12 cellular contexts compared by ENCODE assay signal in genomic region chr11:11261629-11262028, GRCh38.
DNase-seq lines count a peak whose midpoint lies in the region; ATAC-seq and TF ChIP-seq lines count a peak whose summit lies in the region.
"Had no signal": no experiment of that assay in that cellular context is flagged by ENCODE, and none has a peak within 500 bp of the region (broad histone marks: within the 10 kb centered on the region; RNA-seq: fewer than 3 reads in every experiment).

No MANE protein-coding gene starts in this region.

- no TSS peak for BruUV-seq in OCI-LY7 (replicated peaks; lab: Mats Ljungman, UMichigan)

- peaks cover 25% of the 10 kb centered on the region for H3K27me3 Mint-ChIP-seq in activated naive CD8-positive, alpha-beta T cell treated with anti-CD3 and anti-CD28 coated beads for 36 hours

- no peaks in the 10 kb centered on the region for H3K9me2 ChIP-seq in OCI-LY7 (ENCODE audit: insufficient read depth, low read length)

- no peaks in the 10 kb centered on the region for H3K36me3 Mint-ChIP-seq in activated naive CD8-positive, alpha-beta T cell treated with anti-CD3 and anti-CD28 coated beads for 36 hours

- no peaks in the 10 kb centered on the region for H3K9me3 ChIP-seq in OCI-LY7 (ENCODE audit: low read length)
- H3K9me3 ChIP-seq: Caco-2 had no signal

- no peak overlapping the region for H3K27ac Mint-ChIP-seq in activated naive CD8-positive, alpha-beta T cell treated with anti-CD3 and anti-CD28 coated beads for 36 hours

- no peaks in the 10 kb centered on the region for H3K27me3 ChIP-seq in GM06990 (replicated peaks; ENCODE audit: control insufficient read depth, insufficient read depth, low read length)
- H3K27me3 ChIP-seq: dorsolateral prefrontal cortex had no signal

- no peaks in the 10 kb centered on the region for H3K9me3 Mint-ChIP-seq in activated naive CD8-positive, alpha-beta T cell treated with anti-CD3 and anti-CD28 coated beads for 36 hours

- DNase-seq in GM06990 (ENCODE audit: extremely low read depth, insufficient read length) (peak; percentile 17), OCI-LY7 (ENCODE audit: low spot score) (peak; percentile 95), epidermal melanocyte (ENCODE audit: insufficient read length, low spot score) (no peak), UCSD-AML1 (lab: John Stamatoyannopoulos, UW; ENCODE audit: unreplicated experiment) (no peak), middle frontal gyrus (ENCODE audit: extremely low spot score, low spot score) (no peak)
- no peak for DNase-seq in activated naive CD8-positive, alpha-beta T cell treated with anti-CD3 and anti-CD28 coated beads for 36 hours
- DNase-seq: Caco-2; dorsolateral prefrontal cortex; NCI-H2171; stimulated activated naive CD4-positive, alpha-beta T cell had no signal

- H3K4me2 ChIP-seq in OCI-LY7 (ENCODE audit: low read length): peak overlapping the region; percentile 69

- H4K20me1 ChIP-seq in OCI-LY7 (ENCODE audit: insufficient read depth, low read length): no peaks in the 10 kb centered on the region

- peaks cover 71% of the 10 kb centered on the region for H3K4me1 ChIP-seq in OCI-LY7 (ENCODE audit: insufficient read depth, low read length, poor library complexity, severe bottlenecking)
- H3K4me1 ChIP-seq: Caco-2 had no signal

- peaks cover 2% of the 10 kb centered on the region for H3K4me1 Mint-ChIP-seq in activated naive CD8-positive, alpha-beta T cell treated with anti-CD3 and anti-CD28 coated beads for 36 hours

- H3K4me3 ChIP-seq in GM06990 (replicated peaks; ENCODE audit: low read depth, low read length): no peak overlapping the region
- peak overlapping the region; percentile 71 for H3K4me3 ChIP-seq in OCI-LY7 (ENCODE audit: low read depth, low read length, poor library complexity, severe bottlenecking)
- H3K4me3 ChIP-seq: dorsolateral prefrontal cortex had no signal

- no peak overlapping the region for H3K4me3 Mint-ChIP-seq in activated naive CD8-positive, alpha-beta T cell treated with anti-CD3 and anti-CD28 coated beads for 36 hours

- peak overlapping the region; percentile 17; the same call in 1 of the 2 replicates for H2AFZ ChIP-seq in OCI-LY7 (ENCODE audit: low read length)

- H3K36me3 ChIP-seq in GM06990 (ENCODE audit: control insufficient read depth, insufficient read depth, low read length) (no peaks in the 10 kb centered on the region), OCI-LY7 (ENCODE audit: insufficient read depth, low read length) (no peaks in the 10 kb centered on the region)

- H3K79me2 ChIP-seq in OCI-LY7 (ENCODE audit: insufficient read depth, low read depth, low read length): peaks cover 13% of the 10 kb centered on the region; the same call in 1 of the 2 replicates

- TF ChIP-seq CTCF in GM06990 (IDR thresholded peaks at IDR 0.05; ENCODE audit: insufficient read depth, low read length, poor library complexity, severe bottlenecking): no peak
- no peak for TF ChIP-seq CTCF in OCI-LY7 (conservative IDR thresholded peaks at IDR 0.05; ENCODE audit: low read length)

- CTCF ChIA-PET in OCI-LY7 (lab: Charles Lee; ENCODE audit: unreplicated experiment): no interaction called here

- ATAC-seq in GM19463 (IDR thresholded peaks at IDR 0.05; ENCODE audit: unreplicated experiment) (peak; percentile 47), HG02981 (IDR thresholded peaks at IDR 0.05; ENCODE audit: unreplicated experiment) (peak; percentile 53)

- intact Hi-C loops in OCI-LY7 (cut with micrococcal nuclease; ENCODE audit: unreplicated experiment): no loop called here

- POLR2A ChIA-PET in OCI-LY7 (lab: Charles Lee): interaction anchor here (1.0 to 1.6 kb wide), 3 partner anchors 9 to 28 kb away, joined by 3 to 5 read pairs (median 5); no protein-coding TSS in a partner anchor

- peak overlapping the region; percentile 82 for H3K27ac ChIP-seq in OCI-LY7 (ENCODE audit: low read depth, low read length, poor library complexity, severe bottlenecking)
- H3K27ac ChIP-seq: dorsolateral prefrontal cortex had no signal

Comparison
In these comparisons a context has a peak if more than half of its experiments do, and no peak if none do; other contexts are left out.
1. DNase-seq: peak in GM06990 (single experiment) and OCI-LY7 (single experiment); none in epidermal melanocyte (single experiment), activated naive CD8-positive, alpha-beta T cell treated with anti-CD3 and anti-CD28 coated beads for 36 hours (single experiment), UCSD-AML1 (single experiment) and middle frontal gyrus (single experiment).